Comparison of ENCODE assay signal across 10 cellular contexts in genomic region chr15:98952381-98952803, GRCh38. TPM values are rescaled to one million over a fixed set of nuclear protein-coding genes. Genes with fewer than 3 reads are reported as not detected.
DNase-seq lines count a peak whose midpoint lies in the region; ATAC-seq, FAIRE-seq and TF ChIP-seq lines count a peak whose summit lies in the region.
"Had no signal": no experiment of that assay in that cellular context is flagged by ENCODE, and none has a peak within 500 bp of the region (broad histone marks: within the 10 kb centered on the region; RNA-seq: fewer than 3 reads in every experiment).

No MANE protein-coding gene starts in this region.

- peaks cover 15% of the 10 kb centered on the region for H3K36me3 Mint-ChIP-seq in activated CD4-positive, alpha-beta T cell treated with anti-CD3 and anti-CD28 coated beads for 36 hours (ENCODE audit: low read depth)
- peaks cover 20% of the 10 kb centered on the region for H3K36me3 Mint-ChIP-seq in activated CD8-positive, alpha-beta T cell treated with anti-CD3 and anti-CD28 coated beads for 36 hours (ENCODE audit: low read depth)

- no peaks in the 10 kb centered on the region for H3K27me3 Mint-ChIP-seq in activated CD4-positive, alpha-beta T cell treated with anti-CD3 and anti-CD28 coated beads for 36 hours
- no peaks in the 10 kb centered on the region for H3K27me3 Mint-ChIP-seq in activated CD8-positive, alpha-beta T cell treated with anti-CD3 and anti-CD28 coated beads for 36 hours

- H3K9ac ChIP-seq in GM23248 (no peak overlapping the region), kidney (ENCODE audit: low read length in 2 of 2) (no peak overlapping the region)

- H3K36me3 ChIP-seq in GM23248 (ENCODE audit: low read depth) (peaks cover 26% of the 10 kb centered on the region; the same call in 1 of the 2 replicates), kidney (ENCODE audit: control insufficient read depth in 1 of 2, insufficient read depth in 2 of 2, low read length in 2 of 2) (peaks cover 15 to 58% of the 10 kb centered on the region in 2 donors)

- H3K4me3 Mint-ChIP-seq in activated CD4-positive, alpha-beta T cell treated with anti-CD3 and anti-CD28 coated beads for 36 hours, result no peak overlapping the region
- peak overlapping the region; percentile 5 for H3K4me3 Mint-ChIP-seq in activated CD8-positive, alpha-beta T cell treated with anti-CD3 and anti-CD28 coated beads for 36 hours

- DNase-seq in activated CD4-positive, alpha-beta T cell treated with anti-CD3 and anti-CD28 coated beads for 36 hours, result peak; percentile 50
- no peak for DNase-seq in activated CD4-positive, alpha-beta T cell treated with anti-CD3 and anti-CD28 coated beads for 4 hours
- DNase-seq in activated CD8-positive, alpha-beta T cell treated with anti-CD3 and anti-CD28 coated beads for 36 hours, result peak; percentile 52
- DNase-seq in stimulated activated CD8-positive, alpha-beta memory T cell treated with anti-CD3 and anti-CD28 coated beads, Interleukin-2, amount 100 ng/mL, for 48 hours (ENCODE audit: low read depth in 2 of 2), result peak; percentile 7 to 8
- no peak for DNase-seq in effector CD8-positive, alpha-beta T cell (lab: John Stamatoyannopoulos, UW)
- no peak for DNase-seq in GM23248
- DNase-seq in kidney, result no peak

- H3K27me3 ChIP-seq in GM23248 (replicated peaks; ENCODE audit: insufficient read depth), result no peaks in the 10 kb centered on the region

- H3K4me1 ChIP-seq in GM23248 (ENCODE audit: insufficient read depth) (peaks cover 13% of the 10 kb centered on the region), kidney (ENCODE audit: control insufficient read depth in 1 of 2, insufficient read depth in 1 of 2, low read depth in 1 of 2, low read length in 2 of 2) (peaks cover 15 to 22% of the 10 kb centered on the region in 2 donors)

- H3K9me2 ChIP-seq in GM23248 (ENCODE audit: insufficient read depth), result no peaks in the 10 kb centered on the region

- peaks cover 17% of the 10 kb centered on the region for H3K4me1 Mint-ChIP-seq in activated CD4-positive, alpha-beta T cell treated with anti-CD3 and anti-CD28 coated beads for 36 hours
- H3K4me1 Mint-ChIP-seq in activated CD8-positive, alpha-beta T cell treated with anti-CD3 and anti-CD28 coated beads for 36 hours (ENCODE audit: low read depth), result peaks cover 18% of the 10 kb centered on the region

- peak overlapping the region; percentile 51 for H3K27ac Mint-ChIP-seq in activated CD4-positive, alpha-beta T cell treated with anti-CD3 and anti-CD28 coated beads for 36 hours
- peak overlapping the region; percentile 51 for H3K27ac Mint-ChIP-seq in activated CD8-positive, alpha-beta T cell treated with anti-CD3 and anti-CD28 coated beads for 36 hours

- in situ Hi-C loops in GM23248 (cut with MboI), result no loop called here

- intact Hi-C loops in activated CD4-positive, alpha-beta T cell treated with anti-CD3 and anti-CD28 coated beads for 36 hours (cut with DNase I, micrococcal nuclease), result loop anchor here (2.0 to 10.0 kb wide), 3 partner anchors 62 to 105 kb away; no protein-coding TSS in a partner anchor
- intact Hi-C loops in activated CD8-positive, alpha-beta T cell treated with anti-CD3 and anti-CD28 coated beads for 36 hours (cut with micrococcal nuclease), result no loop called here
- intact Hi-C loops in kidney (cut with DNase I), result no loop called here

- no peaks in the 10 kb centered on the region for H3K9me3 Mint-ChIP-seq in activated CD4-positive, alpha-beta T cell treated with anti-CD3 and anti-CD28 coated beads for 36 hours (ENCODE audit: low read depth)
- H3K9me3 Mint-ChIP-seq in activated CD8-positive, alpha-beta T cell treated with anti-CD3 and anti-CD28 coated beads for 36 hours, result no peaks in the 10 kb centered on the region

- POLR2A ChIA-PET in activated CD4-positive, alpha-beta T cell treated with anti-CD3 and anti-CD28 coated beads for 36 hours (lab: Charles Lee), result interaction anchor here (0.6 kb wide), 1 partner anchor 80 kb away, joined by 3 read pairs; no protein-coding TSS in a partner anchor
- POLR2A ChIA-PET in activated CD8-positive, alpha-beta T cell treated with anti-CD3 and anti-CD28 coated beads for 36 hours (lab: Charles Lee), result interaction anchor here (1.2 kb wide), 1 partner anchor 107 kb away, joined by 4 read pairs; no protein-coding TSS in a partner anchor

- H3K9me3 ChIP-seq in GM23248 (ENCODE audit: low read depth) (no peaks in the 10 kb centered on the region), kidney (ENCODE audit: control insufficient read depth in 1 of 2, low read length in 2 of 2) (no peaks in the 10 kb centered on the region)

- H3K79me2 ChIP-seq in GM23248 (ENCODE audit: insufficient read depth), result no peaks in the 10 kb centered on the region

- no peak for TF ChIP-seq CTCF in activated CD8-positive, alpha-beta T cell treated with anti-CD3 and anti-CD28 coated beads for 36 hours (IDR thresholded peaks at IDR 0.05)
- TF ChIP-seq CTCF in kidney (IDR thresholded peaks at IDR 0.05; ENCODE audit: borderline replicate concordance, extremely low read depth, insufficient read depth), result no peak

- ATAC-seq in activated CD4-positive, alpha-beta T cell treated with anti-CD3 and anti-CD28 coated beads for 36 hours, result peak; percentile 78
- ATAC-seq in HG02884 (IDR thresholded peaks at IDR 0.05; ENCODE audit: unreplicated experiment), result peak; percentile 96
- peak; percentile 78 for ATAC-seq in activated CD8-positive, alpha-beta T cell treated with anti-CD3 and anti-CD28 coated beads for 36 hours

- no peak overlapping the region for H3K27ac ChIP-seq in GM23248
- peak overlapping the region in 1 of 2 donors; percentile 2 for H3K27ac ChIP-seq in kidney (ENCODE audit: low read depth in 2 of 2, low read length in 2 of 2)

- no peak overlapping the region for H3K4me2 ChIP-seq in GM23248 (ENCODE audit: unreplicated experiment)

- H3F3A ChIP-seq in GM23248 (ENCODE audit: insufficient read depth), result peaks cover 12% of the 10 kb centered on the region; the same call in 1 of the 2 replicates

- H4K20me1 ChIP-seq in GM23248 (ENCODE audit: insufficient read depth), result no peaks in the 10 kb centered on the region

- FAIRE-seq in kidney (lab: Jason Lieb, UNC), result no peak

- CTCF ChIA-PET in activated CD4-positive, alpha-beta T cell treated with anti-CD3 and anti-CD28 coated beads for 36 hours (lab: Charles Lee), result interaction anchor here (0.6 to 1.2 kb wide), 2 partner anchors 123 to 284 kb away, joined by 3 to 5 read pairs; no protein-coding TSS in a partner anchor
- CTCF ChIA-PET in activated CD8-positive, alpha-beta T cell treated with anti-CD3 and anti-CD28 coated beads for 36 hours (lab: Charles Lee), result interaction anchor here (1.2 to 1.6 kb wide), 3 partner anchors 83 to 524 kb away, joined by 3 to 5 read pairs (median 4); no protein-coding TSS in a partner anchor

- H2AFZ ChIP-seq in GM23248, result no peak overlapping the region

- 93% methylated on average over 6 of the region's 6 CpGs for WGBS in GM23248 (ENCODE audit: low coverage in 1 of 2, low lambda C conversion rate in 2 of 2, missing lambda C conversion rate in 2 of 2), 2 experiments

- H3K4me3 ChIP-seq in GM23248 (no peak overlapping the region), kidney (ENCODE audit: low read length in 2 of 2) (no peak overlapping the region)

RNA-seq across cellular contexts. Expression of gene PGPEP1L, which starts 55.2 kb away (rescaled TPM):
- not detected for total RNA-seq in activated CD4-positive, alpha-beta T cell treated with anti-CD3 and anti-CD28 coated beads for 36 hours
- total RNA-seq in activated CD8-positive, alpha-beta T cell treated with anti-CD3 and anti-CD28 coated beads for 36 hours, result not detected
- not detected in 2 replicates for total RNA-seq in GM23248 (2014; rRNA removed; shearing (Covaris generic))
- polyA plus RNA-seq in GM23248 (2016; fragmentation: Nextera tagmentation; extraction: Ambion mirVana) (not detected in 2 replicates), kidney (ENCODE audit: insufficient read depth, low read depth, low replicate concordance) (1.1 TPM)
- total RNA-seq in kidney, result 1.1 TPM
- total RNA-seq: SK-MEL-5, subcutaneous adipose tissue had no signal

Comparison
In these comparisons a context has a peak if more than half of its experiments do, and no peak if none do; other contexts are left out.
1. DNase-seq: peak in activated CD4-positive, alpha-beta T cell treated with anti-CD3 and anti-CD28 coated beads for 36 hours (single experiment), activated CD8-positive, alpha-beta T cell treated with anti-CD3 and anti-CD28 coated beads for 36 hours (single experiment) and stimulated activated CD8-positive, alpha-beta memory T cell treated with anti-CD3 and anti-CD28 coated beads, Interleukin-2, amount 100 ng/mL, for 48 hours (2 of 2); none in activated CD4-positive, alpha-beta T cell treated with anti-CD3 and anti-CD28 coated beads for 4 hours (0 of 2), effector CD8-positive, alpha-beta T cell (single experiment), GM23248 (single experiment) and kidney (single experiment).
2. intact Hi-C loops: an anchor here in activated CD4-positive, alpha-beta T cell treated with anti-CD3 and anti-CD28 coated beads for 36 hours (2.0 to 10.0 kb wide); none called in activated CD8-positive, alpha-beta T cell treated with anti-CD3 and anti-CD28 coated beads for 36 hours and kidney.
3. Peak in every context shown above with its lines, with median percentiles within 50 percentile points of each other: ATAC-seq.